In the genomic region with DNA sequence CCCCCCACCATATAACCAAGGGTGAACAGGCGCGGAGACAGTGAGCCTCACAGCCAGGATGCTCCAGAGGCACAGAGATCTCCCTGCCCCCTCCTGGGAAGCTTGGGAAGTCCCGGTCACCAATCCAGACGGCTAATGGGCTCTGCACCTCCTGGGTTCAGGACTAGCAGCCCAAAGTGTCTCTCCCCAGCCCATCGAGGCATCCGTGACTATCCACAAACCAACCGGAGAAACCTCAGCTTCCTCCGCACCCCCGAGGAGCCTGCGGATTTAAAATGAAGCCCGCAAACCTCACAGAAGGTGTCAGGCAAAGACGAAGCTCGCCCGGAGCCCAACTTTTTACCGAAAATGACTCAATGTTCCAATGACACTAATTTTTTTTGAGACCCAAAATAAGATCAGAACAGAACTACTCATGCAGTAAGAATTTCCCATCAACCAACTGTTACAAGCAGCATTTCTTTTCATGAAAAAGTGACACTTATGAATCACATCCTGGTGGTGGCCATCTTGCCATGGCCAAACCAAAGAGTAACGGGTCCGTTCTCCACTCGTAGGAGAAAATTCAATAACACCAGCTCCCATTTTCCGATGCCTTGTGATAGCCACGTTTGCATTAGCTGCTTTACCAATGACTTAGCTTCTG, we compare ENCODE assay signal across 8 cellular contexts.
A peak's percentile ranks its signal among the peaks of the same experiment; 100 is the strongest.
DNase-seq lines count a peak whose midpoint lies in the region; ATAC-seq, FAIRE-seq and TF ChIP-seq lines count a peak whose summit lies in the region.

No MANE protein-coding gene starts in this region.

- no peak for FAIRE-seq in GM19239 (lab: Jason Lieb, UNC)

- H3K27ac ChIP-seq in substantia nigra (ENCODE audit: low read depth, low read length, poor library complexity, severe bottlenecking), result peak overlapping the region; percentile 72

- no peak for TF ChIP-seq CTCF in fibroblast of mammary gland (conservative IDR thresholded peaks at IDR 0.05; ENCODE audit: control insufficient read depth, insufficient read depth, low read depth, low read length)

- DNase-seq in activated CD4-positive, alpha-beta T cell treated with anti-CD3 and anti-CD28 coated beads for 48 hours, result peak; percentile 22
- DNase-seq in activated CD4-positive, alpha-beta T cell treated with anti-CD3 and anti-CD28 coated beads, Interleukin-2, amount 50 U/mL, for 4 hours, result no peak
- DNase-seq in SW480 (ENCODE audit: low spot score) (peak; percentile 57), fibroblast of mammary gland (ENCODE audit: low read depth) (peak; percentile 59), substantia nigra (lab: John Stamatoyannopoulos, UW) (no peak), glomerular visceral epithelial cell (ENCODE audit: extremely low spot score) (no peak), GM19239 (ENCODE audit: insufficient read length, low spot score) (no peak)

- H3K4me3 ChIP-seq in fibroblast of mammary gland (ENCODE audit: control insufficient read depth, low read depth, low read length), result no peak overlapping the region

- ATAC-seq in GM21717 (IDR thresholded peaks at IDR 0.05; ENCODE audit: unreplicated experiment), result no peak

Comparison
In these comparisons a context has a peak if more than half of its experiments do, and no peak if none do; other contexts are left out.
1. DNase-seq: peak in activated CD4-positive, alpha-beta T cell treated with anti-CD3 and anti-CD28 coated beads for 48 hours (single experiment), SW480 (single experiment) and fibroblast of mammary gland (single experiment); none in activated CD4-positive, alpha-beta T cell treated with anti-CD3 and anti-CD28 coated beads, Interleukin-2, amount 50 U/mL, for 4 hours (0 of 2), substantia nigra (0 of 49), glomerular visceral epithelial cell (single experiment) and GM19239 (single experiment).